Comparison of ENCODE assay signal across 8 cellular contexts in genomic region chr1:207959141-207959825, GRCh38. TPM values are rescaled to one million over a fixed set of nuclear protein-coding genes. Genes with fewer than 3 reads are reported as not detected.
DNase-seq lines count a peak whose midpoint lies in the region; ATAC-seq, FAIRE-seq and TF ChIP-seq lines count a peak whose summit lies in the region.

No MANE protein-coding gene starts in this region.

- no peak overlapping the region for H3K27ac ChIP-seq in CD8-positive, alpha-beta T cell (ENCODE audit: low read depth, low read length)
- H3K27ac ChIP-seq in muscle layer of colon (ENCODE audit: low read depth, low read length) (peak overlapping the region; percentile 65), urinary bladder (ENCODE audit: low read depth) (peak overlapping the region; percentile 86)

- POLR2A ChIA-PET in CD8-positive, alpha-beta T cell (lab: Charles Lee): no interaction called here
- POLR2A ChIA-PET in activated CD4-positive, alpha-beta memory T cell treated with anti-CD3 and anti-CD28 coated beads, Interleukin-2, amount 10 ng/mL, durations not matched to agents 7 days and 5 days (lab: Charles Lee): interaction anchor here (1.3 kb wide), 1 partner anchor 75 kb away, joined by 7 read pairs; no protein-coding TSS in a partner anchor

- DNase-seq in CD8-positive, alpha-beta T cell: no peak
- DNase-seq in activated CD4-positive, alpha-beta memory T cell treated with anti-CD3 and anti-CD28 coated beads, Interleukin-2, amount 10 ng/mL, durations not matched to agents 7 days and 5 days: no peak
- DNase-seq in fibroblast of peridontal ligament (ENCODE audit: extremely low read depth) (peak; percentile 36), NCI-H510A treated with DMSO at 0.1 percent for 48 hours (lab: John Stamatoyannopoulos, UW) (no peak), H54 (ENCODE audit: insufficient read length, low spot score) (no peak)

- no peaks in the 10 kb centered on the region for H3K36me3 Mint-ChIP-seq in CD8-positive, alpha-beta T cell
- H3K36me3 Mint-ChIP-seq in activated CD4-positive, alpha-beta memory T cell treated with anti-CD3 and anti-CD28 coated beads, Interleukin-2, amount 10 ng/mL, durations not matched to agents 7 days and 5 days (ENCODE audit: low read depth): no peaks in the 10 kb centered on the region

- peak overlapping the region; percentile 77 for H3K4me3 Mint-ChIP-seq in CD8-positive, alpha-beta T cell
- peak overlapping the region; percentile 60 for H3K4me3 Mint-ChIP-seq in activated CD4-positive, alpha-beta memory T cell treated with anti-CD3 and anti-CD28 coated beads, Interleukin-2, amount 10 ng/mL, durations not matched to agents 7 days and 5 days

- no peak overlapping the region for H3K9ac ChIP-seq in muscle layer of colon (ENCODE audit: low read length)

- peaks cover 45% of the 10 kb centered on the region for H3K27me3 Mint-ChIP-seq in CD8-positive, alpha-beta T cell (ENCODE audit: low read depth)
- peaks cover 64% of the 10 kb centered on the region for H3K27me3 Mint-ChIP-seq in activated CD4-positive, alpha-beta memory T cell treated with anti-CD3 and anti-CD28 coated beads, Interleukin-2, amount 10 ng/mL, durations not matched to agents 7 days and 5 days

- H3K4me1 Mint-ChIP-seq in CD8-positive, alpha-beta T cell (ENCODE audit: low read depth): peaks cover 12% of the 10 kb centered on the region
- peaks cover 9% of the 10 kb centered on the region for H3K4me1 Mint-ChIP-seq in activated CD4-positive, alpha-beta memory T cell treated with anti-CD3 and anti-CD28 coated beads, Interleukin-2, amount 10 ng/mL, durations not matched to agents 7 days and 5 days

- WGBS in urinary bladder: 4% methylated on average over 76 of the region's 76 CpGs

- FAIRE-seq in H54 (lab: Jason Lieb, UNC): no peak

- no peaks in the 10 kb centered on the region for H3K36me3 ChIP-seq in CD8-positive, alpha-beta T cell (ENCODE audit: insufficient read depth, low read length)
- H3K36me3 ChIP-seq in muscle layer of colon (ENCODE audit: insufficient read depth, low read length) (no peaks in the 10 kb centered on the region), urinary bladder (ENCODE audit: insufficient read depth) (no peaks in the 10 kb centered on the region)

- CTCF ChIA-PET in CD8-positive, alpha-beta T cell (lab: Charles Lee): interaction anchor here (1.7 to 6.4 kb wide), 2 partner anchors 74 kb away, joined by 7 to 86 read pairs; no protein-coding TSS in a partner anchor
- CTCF ChIA-PET in activated CD4-positive, alpha-beta memory T cell treated with anti-CD3 and anti-CD28 coated beads, Interleukin-2, amount 10 ng/mL, durations not matched to agents 7 days and 5 days (lab: Charles Lee): interaction anchor here (0.9 to 9.9 kb wide), 3 partner anchors 61 to 130 kb away, joined by 3 to 243 read pairs (median 4); no protein-coding TSS in a partner anchor

- intact Hi-C loops in CD8-positive, alpha-beta T cell (cut with DNase I, micrococcal nuclease): no loop called here

- ATAC-seq in CD8-positive, alpha-beta T cell: peak; percentile 24
- ATAC-seq in HG02840 (IDR thresholded peaks at IDR 0.05; ENCODE audit: low FRiP score, unreplicated experiment): no peak

- no peaks in the 10 kb centered on the region for H3K9me3 ChIP-seq in CD8-positive, alpha-beta T cell (ENCODE audit: low read length)
- H3K9me3 ChIP-seq in muscle layer of colon (ENCODE audit: low read length): no peaks in the 10 kb centered on the region

- no peak for TF ChIP-seq CTCF in CD8-positive, alpha-beta T cell (IDR thresholded peaks at IDR 0.05)

- TF ChIP-seq POLR2A in H54 (IDR thresholded peaks at IDR 0.05; ENCODE audit: low read depth, low read length): no peak

- H3K4me3 ChIP-seq in CD8-positive, alpha-beta T cell (ENCODE audit: low read depth, low read length): peak overlapping the region; percentile 31
- peak overlapping the region; percentile 47 to 67 for H3K4me3 ChIP-seq in muscle layer of colon (ENCODE audit: low read depth in 1 of 2, low read length in 2 of 2)
- H3K4me3 ChIP-seq in urinary bladder (ENCODE audit: low read depth, low read length): peak overlapping the region; percentile 35

- peaks cover 7% of the 10 kb centered on the region for H3K27me3 ChIP-seq in CD8-positive, alpha-beta T cell (ENCODE audit: insufficient read depth, low read length)
- no peaks in the 10 kb centered on the region for H3K27me3 ChIP-seq in muscle layer of colon (ENCODE audit: control insufficient read depth in 1 of 2, insufficient read depth in 2 of 2, low read length in 2 of 2)

- H3K9me3 Mint-ChIP-seq in CD8-positive, alpha-beta T cell: no peaks in the 10 kb centered on the region
- no peaks in the 10 kb centered on the region for H3K9me3 Mint-ChIP-seq in activated CD4-positive, alpha-beta memory T cell treated with anti-CD3 and anti-CD28 coated beads, Interleukin-2, amount 10 ng/mL, durations not matched to agents 7 days and 5 days

- peaks cover 10% of the 10 kb centered on the region for H3K4me1 ChIP-seq in CD8-positive, alpha-beta T cell (ENCODE audit: insufficient read depth, low read length)
- H3K4me1 ChIP-seq in muscle layer of colon (ENCODE audit: insufficient read depth, low read length) (peaks cover 49% of the 10 kb centered on the region), urinary bladder (ENCODE audit: insufficient read depth) (no peaks in the 10 kb centered on the region)

- no peak overlapping the region for H3K27ac Mint-ChIP-seq in CD8-positive, alpha-beta T cell
- H3K27ac Mint-ChIP-seq in activated CD4-positive, alpha-beta memory T cell treated with anti-CD3 and anti-CD28 coated beads, Interleukin-2, amount 10 ng/mL, durations not matched to agents 7 days and 5 days: no peak overlapping the region

RNA-seq across cellular contexts. Expression of gene CD34, which starts 48.4 kb away (rescaled TPM):
- total RNA-seq in CD8-positive, alpha-beta T cell: not detected
- total RNA-seq in activated CD4-positive, alpha-beta memory T cell treated with anti-CD3 and anti-CD28 coated beads, Interleukin-2, amount 10 ng/mL, durations not matched to agents 7 days and 5 days: under 1 TPM; 0.03 to 0.05 TPM
- total RNA-seq in urinary bladder: 42.5 TPM
- polyA plus RNA-seq in urinary bladder: 83.2 TPM

Comparison
In these comparisons a context has a peak if more than half of its experiments do, and no peak if none do; other contexts are left out.
1. RNA of gene CD34, which starts 48.4 kb away (total RNA-seq): 42.5 TPM in urinary bladder (single experiment); 0.03 to 0.05 TPM in activated CD4-positive, alpha-beta memory T cell treated with anti-CD3 and anti-CD28 coated beads, Interleukin-2, amount 10 ng/mL, durations not matched to agents 7 days and 5 days and not detected in CD8-positive, alpha-beta T cell; every median in the first group is over 10 times any median in the second.
2. Peak in every context shown above with its lines, with median percentiles within 50 percentile points of each other: H3K4me3 ChIP-seq.